Comparison of ENCODE assay signal across 8 cellular contexts in genomic region chr2:227471924-227472264, GRCh38. TPM values are rescaled to one million over a fixed set of nuclear protein-coding genes. Genes with fewer than 3 reads are reported as not detected.
DNase-seq lines count a peak whose midpoint lies in the region; ATAC-seq and TF ChIP-seq lines count a peak whose summit lies in the region.

TSS of gene AGFG1 (plus strand) at chr2:227472156. CDS start at chr2:227472422, 266 bp downstream.

- peak; percentile 98 for TF ChIP-seq CTCF in AG09309 (IDR thresholded peaks at IDR 0.05; ENCODE audit: control insufficient read depth, insufficient read depth, low read depth, low read length, missing control alignments)
- peak; percentile 99 for TF ChIP-seq CTCF in kidney epithelial cell (IDR thresholded peaks at IDR 0.05; ENCODE audit: insufficient read depth, low read length, poor library complexity, severe bottlenecking)

- no peak for DNase-seq in AG09309 (ENCODE audit: low read depth)
- DNase-seq in NCI-H226, result peak; percentile 74
- DNase-seq in activated CD4-positive, CD25-positive, alpha-beta regulatory T cell treated with anti-CD3 and anti-CD28 coated beads, Interleukin-2, amount 50 U/mL, for 72 hours, result peak; percentile 91
- DNase-seq in cerebellum (ENCODE audit: low spot score), result peak; percentile 89
- no peak for DNase-seq in kidney epithelial cell (ENCODE audit: low read depth)
- peak; percentile 71 to 83 for DNase-seq in stimulated activated CD4-positive, alpha-beta T cell treated with anti-CD3 and anti-CD28 coated beads, Interleukin-15, amount 100 ng/mL, for 48 hours (ENCODE audit: low read depth in 2 of 2)

- ATAC-seq in GM18868 (IDR thresholded peaks at IDR 0.05; ENCODE audit: unreplicated experiment) (peak; percentile 78), HG03103 (IDR thresholded peaks at IDR 0.05; ENCODE audit: low read depth, unreplicated experiment) (peak; percentile 81)

- H3K4me3 ChIP-seq in AG09309 (ENCODE audit: control insufficient read depth, low read depth, low read length) (peak within 1 kb of the TSS; percentile 79), kidney epithelial cell (ENCODE audit: low read depth, low read length) (peak within 1 kb of the TSS; percentile 68)

- H3K27me3 ChIP-seq in kidney epithelial cell (ENCODE audit: control insufficient read depth, insufficient read depth, low read length), result no peaks in the 10 kb centered on the region

- H3K36me3 ChIP-seq in kidney epithelial cell (ENCODE audit: control insufficient read depth, insufficient read depth, low read length), result no peaks in the 10 kb centered on the region

RNA-seq across cellular contexts. Expression of gene AGFG1, which starts in this region (rescaled TPM):
- total RNA-seq in cerebellum (59.7 TPM), kidney epithelial cell (75.1 and 109 TPM in 2 replicates)

Comparison
In these comparisons a context has a peak if more than half of its experiments do, and no peak if none do; other contexts are left out.
1. DNase-seq: peak in NCI-H226 (single experiment), activated CD4-positive, CD25-positive, alpha-beta regulatory T cell treated with anti-CD3 and anti-CD28 coated beads, Interleukin-2, amount 50 U/mL, for 72 hours (single experiment), cerebellum (single experiment) and stimulated activated CD4-positive, alpha-beta T cell treated with anti-CD3 and anti-CD28 coated beads, Interleukin-15, amount 100 ng/mL, for 48 hours (2 of 2); none in AG09309 (single experiment) and kidney epithelial cell (single experiment).